10 cellular contexts compared by ENCODE assay signal in genomic region chrX:106791495-106791894, GRCh38.
DNase-seq lines count a peak whose midpoint lies in the region; ATAC-seq, FAIRE-seq and TF ChIP-seq lines count a peak whose summit lies in the region.
"Had no signal": no experiment of that assay in that cellular context is flagged by ENCODE, and none has a peak within 500 bp of the region (broad histone marks: within the 10 kb centered on the region; RNA-seq: fewer than 3 reads in every experiment).

No MANE protein-coding gene starts in this region.

- H3K9me3 ChIP-seq in tibial artery, result no peaks in the 10 kb centered on the region

- no peak overlapping the region for H3K4me3 ChIP-seq in GM12875 (ENCODE audit: low read depth, low read length)
- H3K4me3 ChIP-seq in fibroblast of pulmonary artery (replicated peaks; ENCODE audit: low read depth, low read length), result no peak overlapping the region
- no peak overlapping the region for H3K4me3 ChIP-seq in tibial artery

- H3K4me1 ChIP-seq in tibial artery, result no peaks in the 10 kb centered on the region

- TF ChIP-seq CTCF in GM12875 (IDR thresholded peaks at IDR 0.05; ENCODE audit: borderline replicate concordance, insufficient read depth, low read depth, low read length), result 0 out of 2 replicates have a peak, but pooled peaks have one; percentile 2
- TF ChIP-seq CTCF in fibroblast of pulmonary artery (IDR thresholded peaks at IDR 0.05; ENCODE audit: low read length, missing control alignments), result peak; percentile 32
- no peak for TF ChIP-seq CTCF in tibial artery (IDR thresholded peaks at IDR 0.05)

- peak; percentile 92 for FAIRE-seq in A204.1 (lab: Jason Lieb, UNC)

- no peaks in the 10 kb centered on the region for H3K27me3 ChIP-seq in tibial artery

- DNase-seq in RKO (ENCODE audit: low spot score) (peak; percentile 20), fibroblast of pulmonary artery (ENCODE audit: low read depth) (peak; percentile 42), iPS-NIHi7 (ENCODE audit: extremely low spot score) (no peak), cerebellar cortex (ENCODE audit: low spot score) (no peak), tibial artery (no peak)
- DNase-seq: Calu3, SIG-M5 had no signal

- no peak overlapping the region for H3K27ac ChIP-seq in tibial artery

- intact Hi-C loops in tibial artery (cut with DNase I; ENCODE audit: low total_unique reads), result loop anchor here (10.0 kb wide), 1 partner anchor 307 kb away; no protein-coding TSS in a partner anchor

- ATAC-seq in GM18519 (IDR thresholded peaks at IDR 0.05; ENCODE audit: low FRiP score, unreplicated experiment), result no peak

- no peaks in the 10 kb centered on the region for H3K36me3 ChIP-seq in tibial artery

Comparison
In these comparisons a context has a peak if more than half of its experiments do, and no peak if none do; other contexts are left out.
1. CTCF ChIP-seq: peak in GM12875 (single experiment) and fibroblast of pulmonary artery (single experiment); none in tibial artery (0 of 2).
2. DNase-seq: peak in RKO (single experiment) and fibroblast of pulmonary artery (single experiment); none in iPS-NIHi7 (single experiment), cerebellar cortex (single experiment) and tibial artery (0 of 2).